Comparison of ENCODE assay signal across 1 cellular context in genomic region chr9:122346478-122347347, GRCh38.
TF ChIP-seq lines count a peak whose summit lies in the region.

No MANE protein-coding gene starts in this region.

TF ChIP-seq in GM12878, 131 proteins besides CTCF, POLR2A, EP300 and RAD21 (continued from another document):
- TF ChIP-seq CEBPZ (IDR thresholded peaks at IDR 0.05; ENCODE audit: low read depth, low read length) (no peak), BHLHE40 (IDR thresholded peaks at IDR 0.05; ENCODE audit: borderline replicate concordance in 1 of 2, low read depth in 2 of 2, low read length in 1 of 2) (peak in 1 of 2 experiments; percentile 70; a peak in 2 of 4 replicates), NR2F1 (conservative IDR thresholded peaks at IDR 0.05) (0 out of 2 replicates have a peak, but pooled peaks have one; percentile 24), SUZ12 (IDR thresholded peaks at IDR 0.05; ENCODE audit: unreplicated experiment) (peak; percentile 94)
TF ChIP-seq in GM12878: peak in this region for 3.
